ENCODE assay signal across 8 cellular contexts in genomic region chr17:42135664-42136653, GRCh38. TPM values are rescaled to one million over a fixed set of nuclear protein-coding genes. Genes with fewer than 3 reads are reported as not detected.
DNase-seq lines count a peak whose midpoint lies in the region; TF ChIP-seq lines count a peak whose summit lies in the region.

No MANE protein-coding gene starts in this region.

- WGBS in adrenal gland, 4 donors, result 15 to 22% (median 19%) methylated on average over 12 to 15 of the region's 15 CpGs
- 62% methylated on average over 15 of the region's 15 CpGs for WGBS in suprapubic skin

- TF ChIP-seq EP300 in suprapubic skin (IDR thresholded peaks at IDR 0.05), result no peak

- TF ChIP-seq POLR2A in NB4 (IDR thresholded peaks at IDR 0.05; ENCODE audit: extremely low read depth, insufficient read length) (no peak), adrenal gland (IDR thresholded peaks at IDR 0.05) (peak in 1 of 2 donors; percentile 43), suprapubic skin (IDR thresholded peaks at IDR 0.05) (no peak)

- H3K4me1 ChIP-seq in adrenal gland (replicated peaks in 1 of 2) (peaks cover 61 to 88% of the 10 kb centered on the region in 2 donors), suprapubic skin (peaks cover 73% of the 10 kb centered on the region)

- intact Hi-C loops in adrenal gland (cut with DNase I), result no loop called here

- H3K27ac ChIP-seq in adrenal gland, result peak overlapping the region; percentile 74 to 93 (median 80)
- H3K27ac ChIP-seq in suprapubic skin, result peak overlapping the region; percentile 46

- TF ChIP-seq CTCF in NB4 (IDR thresholded peaks at IDR 0.05; ENCODE audit: low read depth, low read length), result no peak
- no peak for TF ChIP-seq CTCF in adrenal gland (IDR thresholded peaks at IDR 0.05)
- no peak for TF ChIP-seq CTCF in suprapubic skin (IDR thresholded peaks at IDR 0.05)

- no peaks in the 10 kb centered on the region for H3K9me3 ChIP-seq in adrenal gland (replicated peaks in 1 of 3)
- no peaks in the 10 kb centered on the region for H3K9me3 ChIP-seq in suprapubic skin

- H3K4me3 ChIP-seq in NB4 (ENCODE audit: low read depth, low read length) (no peak overlapping the region), adrenal gland (peak overlapping the region in 1 of 4 donors; percentile 35), suprapubic skin (no peak overlapping the region), H7 (ENCODE audit: insufficient read depth, low read depth, low read length) (no peak overlapping the region)

- H3K36me3 ChIP-seq in adrenal gland (replicated peaks in 1 of 2), result peaks cover 0 to 1% of the 10 kb centered on the region in 2 donors
- H3K36me3 ChIP-seq in suprapubic skin, result peaks cover 4% of the 10 kb centered on the region
- H3K36me3 ChIP-seq in H7 (replicated peaks; ENCODE audit: control insufficient read depth, insufficient read depth, low read length), result peaks cover 2% of the 10 kb centered on the region

- DNase-seq in COR-L47 (lab: John Stamatoyannopoulos, UW) (peak; percentile 24), NB4 (ENCODE audit: low read depth) (peak; percentile 50), adrenal gland (peak in 6 of 7 donors; percentile 84 to 92 (median 87)), iris pigment epithelial cell (ENCODE audit: low read depth) (peak; percentile 91), suprapubic skin (ENCODE audit: low spot score in 2 of 2) (no peak), NCI-H2227 (lab: John Stamatoyannopoulos, UW; ENCODE audit: unreplicated experiment) (no peak), H7 (no peak), GM19238 (ENCODE audit: insufficient read length, low spot score) (no peak)

- H3K27me3 ChIP-seq in adrenal gland (no peaks in the 10 kb centered on the region), suprapubic skin (no peaks in the 10 kb centered on the region), H7 (ENCODE audit: control insufficient read depth, insufficient read depth, low read length) (no peaks in the 10 kb centered on the region)

RNA-seq across cellular contexts. Expression of gene HSPB9, which starts 13.4 kb away (rescaled TPM):
- total RNA-seq in adrenal gland (under 1 TPM in 4 of 8 donors, not detected in 4; 0.14 to 0.27 (median 0.17) TPM), suprapubic skin (under 1 TPM in 2 of 4 donors, not detected in 2; 0.31 to 0.48 TPM)
- under 1 TPM in 2 of 3 donors, not detected in 1; 0.20 to 0.72 TPM for polyA plus RNA-seq in adrenal gland
- total RNA-seq in H7 (2014; rRNA removed; shearing (Covaris generic)), result 0.10 and 0.22 TPM in 2 replicates

RNA-seq across cellular contexts. Expression of gene KAT2A, which starts 14.8 kb away (rescaled TPM):
- total RNA-seq in adrenal gland (100 to 1,000 TPM in 1 of 8 donors, 10 to 100 TPM in 7; 16.0 to 136 (median 57.3) TPM), suprapubic skin (100 to 1,000 TPM in 1 of 4 donors, 10 to 100 TPM in 3; 36.3 to 107 (median 57.1) TPM)
- polyA plus RNA-seq in adrenal gland, result 100 to 1,000 TPM in 2 of 3 donors, 10 to 100 TPM in 1; 23.7 to 671 (median 386) TPM
- 24.8 and 26.0 TPM in 2 replicates for total RNA-seq in H7 (2014; rRNA removed; shearing (Covaris generic))

RNA-seq across cellular contexts. Expression of gene RAB5C, which starts 18.8 kb away (rescaled TPM):
- 100 to 1,000 TPM; 126 to 216 (median 163) TPM for total RNA-seq in adrenal gland
- polyA plus RNA-seq in adrenal gland, result 100 to 1,000 TPM in 2 of 3 donors, 10 to 100 TPM in 1; 55.8 to 206 (median 115) TPM
- 100 to 1,000 TPM in 1 of 4 donors, 10 to 100 TPM in 3; 94.4 to 105 (median 96.8) TPM for total RNA-seq in suprapubic skin
- total RNA-seq in H7 (2014; rRNA removed; shearing (Covaris generic)), result 82.9 and 91.4 TPM in 2 replicates

RNA-seq across cellular contexts. Expression of gene DHX58, which starts 23.4 kb away (rescaled TPM):
- total RNA-seq in adrenal gland, result 10 to 100 TPM; 17.9 to 40.8 (median 31.9) TPM
- 100 to 1,000 TPM in 1 of 3 donors, 10 to 100 TPM in 2; 16.3 to 117 (median 88.0) TPM for polyA plus RNA-seq in adrenal gland
- 10 to 100 TPM in 3 of 4 donors, 1 to 10 TPM in 1; 8.2 to 14.2 (median 11.9) TPM for total RNA-seq in suprapubic skin
- 1.2 and 5.6 TPM in 2 replicates for total RNA-seq in H7 (2014; rRNA removed; shearing (Covaris generic))

RNA-seq across cellular contexts. Expression of gene ZNF385C, which starts 37.7 kb away (rescaled TPM):
- total RNA-seq in adrenal gland (under 1 TPM in 2 of 8 donors, not detected in 6; 0.07 to 0.11 TPM), suprapubic skin (1 to 10 TPM in 1 of 4 donors, under 1 TPM in 3; 0.47 to 1.9 (median 0.68) TPM)
- polyA plus RNA-seq in adrenal gland, result under 1 TPM; 0.11 to 0.16 (median 0.13) TPM
- 2.7 and 3.8 TPM in 2 replicates for total RNA-seq in H7 (2014; rRNA removed; shearing (Covaris generic))

Comparison
In these comparisons a context has a peak if more than half of its experiments do, and no peak if none do; other contexts are left out.
1. DNase-seq: peak in COR-L47 (single experiment), NB4 (single experiment), adrenal gland (6 of 7) and iris pigment epithelial cell (single experiment); none in suprapubic skin (0 of 2), NCI-H2227 (single experiment), H7 (single experiment) and GM19238 (single experiment).